Comparison of ENCODE assay signal across 22 cellular contexts in genomic region chr2:238294046-238294392, GRCh38. TPM values are rescaled to one million over a fixed set of nuclear protein-coding genes. Genes with fewer than 3 reads are reported as not detected.
A peak's percentile ranks its signal among the peaks of the same experiment; 100 is the strongest.
DNase-seq lines count a peak whose midpoint lies in the region; ATAC-seq, FAIRE-seq and TF ChIP-seq lines count a peak whose summit lies in the region.
"Had no signal": no experiment of that assay in that cellular context is flagged by ENCODE, and none has a peak within 500 bp of the region (broad histone marks: within the 10 kb centered on the region; RNA-seq: fewer than 3 reads in every experiment).

No MANE protein-coding gene starts in this region.

- no peaks in the 10 kb centered on the region for H3K9me2 ChIP-seq in MM.1S (replicated peaks; ENCODE audit: insufficient read depth, low read length)

- H3K27ac Mint-ChIP-seq in activated naive CD8-positive, alpha-beta T cell treated with anti-CD3 and anti-CD28 coated beads for 36 hours, result no peak overlapping the region
- H3K27ac Mint-ChIP-seq: CD4-positive, alpha-beta T cell had no signal

- H3K9me3 Mint-ChIP-seq in activated naive CD8-positive, alpha-beta T cell treated with anti-CD3 and anti-CD28 coated beads for 36 hours, result no peaks in the 10 kb centered on the region
- H3K9me3 Mint-ChIP-seq: CD4-positive, alpha-beta T cell had no signal

- H3K4me1 ChIP-seq in A549, result peaks cover 45% of the 10 kb centered on the region
- H3K4me1 ChIP-seq in HepG2 (ENCODE audit: insufficient read depth, low read length), result peaks cover 68% of the 10 kb centered on the region
- peaks cover 21 to 50% (median 45%) of the 10 kb centered on the region in 4 donors for H3K4me1 ChIP-seq in stomach
- H3K4me1 ChIP-seq in MM.1S (ENCODE audit: low read length), result no peaks in the 10 kb centered on the region

- H3K79me2 ChIP-seq in HepG2 (ENCODE audit: insufficient read depth, low read length) (no peaks in the 10 kb centered on the region), MM.1S (ENCODE audit: low read length) (no peaks in the 10 kb centered on the region)

- H3K36me3 ChIP-seq in HepG2 (replicated peaks in 1 of 2; ENCODE audit: control insufficient read depth in 1 of 2, insufficient read depth in 2 of 2, low read length in 2 of 2), result no peaks in the 10 kb centered on the region
- H3K36me3 ChIP-seq in stomach, result no peaks in the 10 kb centered on the region
- no peaks in the 10 kb centered on the region for H3K36me3 ChIP-seq in MM.1S (replicated peaks; ENCODE audit: insufficient read depth, low read length)
- H3K36me3 ChIP-seq: BLaER1 treated with 17β-estradiol and CSF1 and Interleukin-3, amounts not matched to agents 10 nM and 100 nM; SJCRH30 had no signal

- H3F3A ChIP-seq in MM.1S (ENCODE audit: insufficient read depth, low read length), result 0 out of 2 replicates have a peak, but pooled peaks cover 4% of the 10 kb centered on the region

- H3K9ac ChIP-seq in HepG2 (ENCODE audit: insufficient read depth, low read depth, low read length) (peak overlapping the region; percentile 10; the same call in 1 of the 2 replicates), MM.1S (ENCODE audit: low read length) (no peak overlapping the region)
- H3K9ac ChIP-seq: BLaER1 treated with 17β-estradiol and CSF1 and Interleukin-3, amounts not matched to agents 10 nM and 100 nM had no signal

- in situ Hi-C loops in HepG2 (cut with HindIII; ENCODE audit: extremely low pct_ligation_motif_present, low pct_unique_long_range_greater_than_20kb), result no loop called here

- H3K4me3 Mint-ChIP-seq in activated naive CD8-positive, alpha-beta T cell treated with anti-CD3 and anti-CD28 coated beads for 36 hours, result no peak overlapping the region
- H3K4me3 Mint-ChIP-seq: CD4-positive, alpha-beta T cell had no signal

- peak overlapping the region; percentile 31 to 61; a peak in 5 of 6 replicates for H3K27ac ChIP-seq in A549
- no peak overlapping the region for H3K27ac ChIP-seq in HepG2 (ENCODE audit: extremely low read length, insufficient read depth, low read length)
- H3K27ac ChIP-seq in stomach, result peak overlapping the region; percentile 50 to 76 (median 72)
- H3K27ac ChIP-seq in MM.1S (ENCODE audit: low read length), result no peak overlapping the region
- H3K27ac ChIP-seq: BLaER1 treated with 17β-estradiol and CSF1 and Interleukin-3, amounts not matched to agents 10 nM and 100 nM; HL-60; SJCRH30 had no signal

- H3K9me3 ChIP-seq in A549, result no peaks in the 10 kb centered on the region
- no peaks in the 10 kb centered on the region for H3K9me3 ChIP-seq in HepG2 (ENCODE audit: low read length)
- no peaks in the 10 kb centered on the region for H3K9me3 ChIP-seq in stomach
- H3K9me3 ChIP-seq in MM.1S (replicated peaks; ENCODE audit: insufficient read depth, low read length), result no peaks in the 10 kb centered on the region
- H3K9me3 ChIP-seq: BLaER1 treated with 17β-estradiol and CSF1 and Interleukin-3, amounts not matched to agents 10 nM and 100 nM; SJCRH30 had no signal

- TF ChIP-seq RAD21 in A549 (conservative IDR thresholded peaks at IDR 0.05 in 1 of 2, IDR thresholded peaks at IDR 0.05 in 1 of 2), result no peak
- TF ChIP-seq RAD21 in HepG2 (CRISPR knock-in tag; IDR thresholded peaks at IDR 0.05), result no peak

- no peaks in the 10 kb centered on the region for H3K36me3 Mint-ChIP-seq in activated naive CD8-positive, alpha-beta T cell treated with anti-CD3 and anti-CD28 coated beads for 36 hours

- intact Hi-C loops in HepG2 (cut with micrococcal nuclease; ENCODE audit: unreplicated experiment) (no loop called here), stomach (cut with DNase I; ENCODE audit: low total_unique reads) (no loop called here)

- FAIRE-seq in A549 (lab: Jason Lieb, UNC), result no peak
- no peak for FAIRE-seq in HepG2 (lab: Jason Lieb, UNC)
- FAIRE-seq: A204.1, GM18507 had no signal

- 92% methylated on average over 7 of the region's 9 CpGs for WGBS in A549 (ENCODE audit: missing lambda C conversion rate)
- WGBS in HepG2 (ENCODE audit: low lambda C conversion rate), result 64% methylated on average over 8 of the region's 9 CpGs
- WGBS in stomach, 5 donors, result 76 to 92% (median 88%) methylated on average over 4 to 9 of the region's 9 CpGs

- CTCF ChIA-PET in A549 (lab: Yijun Ruan, JAX), result interaction anchor here (0.7 to 2.7 kb wide), 4 partner anchors 10 to 39 kb away, joined by 3 to 13 read pairs (median 4); no protein-coding TSS in a partner anchor
- CTCF ChIA-PET in HepG2 (lab: Yijun Ruan, JAX; ENCODE audit: low intra/inter-chr PET ratio, low total read pairs), result no interaction called here

- no peak overlapping the region for H2AFZ ChIP-seq in HepG2 (ENCODE audit: low read length)
- H2AFZ ChIP-seq in MM.1S (ENCODE audit: low read length), result no peak overlapping the region

- H4K20me1 ChIP-seq in HepG2 (ENCODE audit: insufficient read depth, low read length) (no peaks in the 10 kb centered on the region), MM.1S (ENCODE audit: insufficient read depth, low read length) (no peaks in the 10 kb centered on the region)
- H4K20me1 ChIP-seq: BLaER1 treated with 17β-estradiol and CSF1 and Interleukin-3, amounts not matched to agents 10 nM and 100 nM had no signal

- no peak for TF ChIP-seq CTCF in A549 (IDR thresholded peaks at IDR 0.05)
- TF ChIP-seq CTCF in HepG2 (CRISPR knock-in tag; IDR thresholded peaks at IDR 0.05), result no peak
- TF ChIP-seq CTCF in omental fat pad (IDR thresholded peaks at IDR 0.05), result no peak
- TF ChIP-seq CTCF in stomach (IDR thresholded peaks at IDR 0.05), result no peak
- no peak for TF ChIP-seq CTCF in MM.1S (IDR thresholded peaks at IDR 0.05; ENCODE audit: low read length)

- ATAC-seq in A549 (no peak), HepG2 (no peak), omental fat pad (ENCODE audit: low FRiP score) (no peak)
- ATAC-seq: HCT116, PC-3 had no signal

- BruUV-seq in HepG2 (replicated peaks; lab: Mats Ljungman, UMichigan), result no TSS peak

- H3K4me3 ChIP-seq in A549 (no peak overlapping the region), HepG2 (replicated peaks in 1 of 3; ENCODE audit: insufficient read depth in 1 of 3, low read depth in 2 of 3, low read length in 3 of 3) (peak overlapping the region in 1 of 3 experiments; percentile 56; a peak in 1 of 6 replicates), stomach (no peak overlapping the region), MM.1S (ENCODE audit: low read length) (no peak overlapping the region)
- H3K4me3 ChIP-seq: BLaER1 treated with 17β-estradiol and CSF1 and Interleukin-3, amounts not matched to agents 10 nM and 100 nM; SJCRH30 had no signal

- no peak for DNase-seq in A549 (ENCODE audit: low read depth in 1 of 2, low spot score in 1 of 2)
- no peak for DNase-seq in HepG2 (ENCODE audit: low spot score)
- DNase-seq in omental fat pad (ENCODE audit: low spot score), result peak; percentile 12
- DNase-seq in stomach, result no peak
- DNase-seq in activated naive CD8-positive, alpha-beta T cell treated with anti-CD3 and anti-CD28 coated beads for 36 hours, result no peak
- DNase-seq in NOMO-1 (lab: John Stamatoyannopoulos, UW; ENCODE audit: unreplicated experiment in 2 of 2), result no peak
- no peak for DNase-seq in MM.1S
- DNase-seq: AML-193; CD4-positive, alpha-beta T cell; COR-L47; NCI-H1092; NCI-H1417 treated with DMSO at 0.1 percent for 48 hours; NCI-H1694 treated with DMSO at 0.1 percent for 48 hours; NCI-H524; NCI-H774; PC-3; SJCRH30 had no signal

- H3K4me2 ChIP-seq in A549, result no peak overlapping the region
- peak overlapping the region; percentile 84 for H3K4me2 ChIP-seq in HepG2 (ENCODE audit: low read depth, low read length)
- no peak overlapping the region for H3K4me2 ChIP-seq in MM.1S (ENCODE audit: low read depth, low read length)
- H3K4me2 ChIP-seq: BLaER1 treated with 17β-estradiol and CSF1 and Interleukin-3, amounts not matched to agents 10 nM and 100 nM had no signal

- TF ChIP-seq POLR2A in A549 (IDR thresholded peaks at IDR 0.05; ENCODE audit: low read length) (no peak), HepG2 (IDR thresholded peaks at IDR 0.05; ENCODE audit: insufficient read depth in 1 of 2, low read depth in 2 of 2, low read length in 2 of 2) (no peak), stomach (IDR thresholded peaks at IDR 0.05) (no peak)

- peaks cover 12% of the 10 kb centered on the region for H3K4me1 Mint-ChIP-seq in activated naive CD8-positive, alpha-beta T cell treated with anti-CD3 and anti-CD28 coated beads for 36 hours

- TF ChIP-seq EP300 in A549 (IDR thresholded peaks at IDR 0.05) (no peak), HepG2 (IDR thresholded peaks at IDR 0.05; ENCODE audit: low read depth in 2 of 2, low read length in 2 of 2) (no peak), HepG2 (CRISPR knock-in tag; IDR thresholded peaks at IDR 0.05; ENCODE audit: borderline replicate concordance) (no peak), stomach (IDR thresholded peaks at IDR 0.05) (no peak)

- no peaks in the 10 kb centered on the region for H3K27me3 Mint-ChIP-seq in activated naive CD8-positive, alpha-beta T cell treated with anti-CD3 and anti-CD28 coated beads for 36 hours

- H3K27me3 ChIP-seq in HepG2 (ENCODE audit: control insufficient read depth in 1 of 2, insufficient read depth in 2 of 2, low read length in 2 of 2), result no peaks in the 10 kb centered on the region
- peaks cover 0 to 7% (median 0%) of the 10 kb centered on the region in 3 donors for H3K27me3 ChIP-seq in stomach
- H3K27me3 ChIP-seq in MM.1S (replicated peaks; ENCODE audit: insufficient read depth, low read length), result no peaks in the 10 kb centered on the region
- H3K27me3 ChIP-seq: BLaER1 treated with 17β-estradiol and CSF1 and Interleukin-3, amounts not matched to agents 10 nM and 100 nM had no signal

- POLR2A ChIA-PET in A549 (lab: Yijun Ruan, JAX), result no interaction called here
- POLR2A ChIA-PET in HepG2 (lab: Yijun Ruan, JAX), result interaction anchor here (0.9 to 1.8 kb wide), 5 partner anchors 9 to 50 kb away, joined by 3 to 18 read pairs (median 6); no protein-coding TSS in a partner anchor

RNA-seq across cellular contexts. Expression of gene PER2, which starts 5.6 kb away (rescaled TPM):
- polyA plus RNA-seq in A549 (2011; rRNA removed), result 8.5 and 14.4 TPM in 2 replicates
- polyA plus RNA-seq in A549 (2012; cell fraction: cytosol; rRNA removed), result 3.6 and 4.8 TPM in 2 replicates
- 13.6 and 17.0 TPM in 2 replicates for polyA plus RNA-seq in A549 (2012; cell fraction: nucleus; rRNA removed)
- 3.4 to 4.2 TPM (median 3.6 TPM) in 3 replicates for polyA plus RNA-seq in A549 (2017; fragmentation: RNase III; extraction: RNeasy Plus Mini Kit Qiagen cat#74134 plus additional on column Dnase treatment)
- 48.9 and 52.8 TPM in 2 replicates for polyA minus RNA-seq in A549 (2011; rRNA and poly(A)+ RNA removed)
- total RNA-seq in HepG2 (2016; rRNA removed; fragmentation: Illumina TruSeq; extraction: Trizol), result 6.8 and 9.4 TPM in 2 replicates
- 21.5 and 22.6 TPM in 2 replicates for total RNA-seq in HepG2 (2016; cell fraction: cytosol; rRNA removed; fragmentation: Illumina TruSeq; extraction: Trizol; ENCODE audit: low read depth)
- 5.4 and 8.6 TPM in 2 replicates for total RNA-seq in HepG2 (2016; cell fraction: insoluble cytoplasmic fraction; rRNA removed; fragmentation: Illumina TruSeq; extraction: Trizol)
- 9.6 TPM in 2 replicates for total RNA-seq in HepG2 (2016; cell fraction: membrane; rRNA removed; fragmentation: Illumina TruSeq; extraction: Trizol)
- 9.6 and 11.5 TPM in 2 replicates for total RNA-seq in HepG2 (2016; cell fraction: nucleus; rRNA removed; fragmentation: Illumina TruSeq; extraction: Trizol)
- polyA plus RNA-seq in HepG2 (2011; rRNA removed), result 5.1 TPM in 2 replicates
- polyA plus RNA-seq in HepG2 (2011; cell fraction: cytosol; rRNA removed), result 2.3 and 2.9 TPM in 2 replicates
- 12.7 and 15.5 TPM in 2 replicates for polyA plus RNA-seq in HepG2 (2011; cell fraction: nucleus; rRNA removed)
- polyA plus RNA-seq in HepG2 (2012), result 7.2 and 7.6 TPM in 2 replicates
- 0.31 and 0.44 TPM in 2 replicates for polyA plus RNA-seq in HepG2 (2016; cell fraction: cytosol; fragmentation: Illumina TruSeq; extraction: Trizol; ENCODE audit: low read depth)
- polyA plus RNA-seq in HepG2 (2016; cell fraction: insoluble cytoplasmic fraction; fragmentation: Illumina TruSeq; extraction: Trizol; ENCODE audit: low read depth), result 5.0 and 6.1 TPM in 2 replicates
- 1.3 and 1.5 TPM in 2 replicates for polyA plus RNA-seq in HepG2 (2016; cell fraction: membrane; fragmentation: Illumina TruSeq; extraction: Trizol; ENCODE audit: low read depth)
- 18.1 and 18.4 TPM in 2 replicates for polyA plus RNA-seq in HepG2 (2016; cell fraction: nucleus; fragmentation: Illumina TruSeq; extraction: Trizol; ENCODE audit: insufficient read depth, low read depth)
- 8.0 and 20.0 TPM in 2 replicates for polyA minus RNA-seq in HepG2 (2011; rRNA and poly(A)+ RNA removed; ENCODE audit: low replicate concordance)
- polyA minus RNA-seq in HepG2 (2011; cell fraction: cytosol; rRNA and poly(A)+ RNA removed), result 6.6 and 9.5 TPM in 2 replicates
- polyA minus RNA-seq in HepG2 (2011; cell fraction: nucleus; rRNA and poly(A)+ RNA removed), result 40.7 and 48.7 TPM in 2 replicates
- 10 to 100 TPM in 3 of 4 donors, 1 to 10 TPM in 1; 5.3 to 36.4 (median 15.4) TPM for total RNA-seq in omental fat pad
- 100 to 1,000 TPM in 1 of 5 donors, 10 to 100 TPM in 4; 20.9 to 188 (median 40.8) TPM for total RNA-seq in stomach
- 1 to 10 TPM; 4.4 to 9.8 (median 7.3) TPM for polyA plus RNA-seq in stomach
- 10 to 100 TPM; 15.3 to 17.5 TPM for total RNA-seq in activated naive CD8-positive, alpha-beta T cell treated with anti-CD3 and anti-CD28 coated beads for 36 hours

RNA-seq across cellular contexts. Expression of gene TRAF3IP1, which starts 26.3 kb away (rescaled TPM):
- polyA plus RNA-seq in A549 (2011; rRNA removed) (10.6 and 10.9 TPM in 2 replicates), A549 (2017; fragmentation: RNase III; extraction: RNeasy Plus Mini Kit Qiagen cat#74134 plus additional on column Dnase treatment) (19.1 to 20.2 TPM (median 19.2 TPM) in 3 replicates), HepG2 (2011; rRNA removed) (4.1 and 5.0 TPM in 2 replicates), stomach (10 to 100 TPM in 2 of 3 donors, 1 to 10 TPM in 1; 4.4 to 20.6 (median 10.8) TPM)
- polyA plus RNA-seq in A549 (2012; cell fraction: cytosol; rRNA removed), result 10.9 and 12.1 TPM in 2 replicates
- polyA plus RNA-seq in A549 (2012; cell fraction: nucleus; rRNA removed), result 9.5 and 9.6 TPM in 2 replicates
- polyA minus RNA-seq in A549 (2011; rRNA and poly(A)+ RNA removed), result 8.8 and 12.3 TPM in 2 replicates
- total RNA-seq in HepG2 (2016; rRNA removed; fragmentation: Illumina TruSeq; extraction: Trizol) (12.9 TPM in 2 replicates), omental fat pad (10 to 100 TPM in 3 of 4 donors, 1 to 10 TPM in 1; 8.4 to 15.9 (median 12.5) TPM), stomach (10 to 100 TPM in 3 of 5 donors, 1 to 10 TPM in 1, under 1 TPM in 1; 0.58 to 21.1 (median 10.7) TPM)
- 11.5 and 11.7 TPM in 2 replicates for total RNA-seq in HepG2 (2016; cell fraction: cytosol; rRNA removed; fragmentation: Illumina TruSeq; extraction: Trizol; ENCODE audit: low read depth)
- total RNA-seq in HepG2 (2016; cell fraction: insoluble cytoplasmic fraction; rRNA removed; fragmentation: Illumina TruSeq; extraction: Trizol), result 12.5 and 15.2 TPM in 2 replicates
- total RNA-seq in HepG2 (2016; cell fraction: membrane; rRNA removed; fragmentation: Illumina TruSeq; extraction: Trizol), result 8.5 and 9.1 TPM in 2 replicates
- 6.5 and 10.2 TPM in 2 replicates for total RNA-seq in HepG2 (2016; cell fraction: nucleus; rRNA removed; fragmentation: Illumina TruSeq; extraction: Trizol)
- 2.7 and 3.7 TPM in 2 replicates for polyA plus RNA-seq in HepG2 (2011; cell fraction: cytosol; rRNA removed)
- polyA plus RNA-seq in HepG2 (2011; cell fraction: nucleus; rRNA removed), result 4.1 and 4.3 TPM in 2 replicates
- 7.5 and 8.6 TPM in 2 replicates for polyA plus RNA-seq in HepG2 (2012)
- polyA plus RNA-seq in HepG2 (2016; cell fraction: cytosol; fragmentation: Illumina TruSeq; extraction: Trizol; ENCODE audit: low read depth), result 1.2 and 1.5 TPM in 2 replicates
- 16.1 and 18.0 TPM in 2 replicates for polyA plus RNA-seq in HepG2 (2016; cell fraction: insoluble cytoplasmic fraction; fragmentation: Illumina TruSeq; extraction: Trizol; ENCODE audit: low read depth)
- polyA plus RNA-seq in HepG2 (2016; cell fraction: membrane; fragmentation: Illumina TruSeq; extraction: Trizol; ENCODE audit: low read depth), result 4.0 and 4.6 TPM in 2 replicates
- polyA plus RNA-seq in HepG2 (2016; cell fraction: nucleus; fragmentation: Illumina TruSeq; extraction: Trizol; ENCODE audit: insufficient read depth, low read depth), result 17.1 and 17.8 TPM in 2 replicates
- polyA minus RNA-seq in HepG2 (2011; rRNA and poly(A)+ RNA removed; ENCODE audit: low replicate concordance), result 3.0 and 4.5 TPM in 2 replicates
- polyA minus RNA-seq in HepG2 (2011; cell fraction: cytosol; rRNA and poly(A)+ RNA removed), result 2.3 and 3.6 TPM in 2 replicates
- 2.7 and 3.7 TPM in 2 replicates for polyA minus RNA-seq in HepG2 (2011; cell fraction: nucleus; rRNA and poly(A)+ RNA removed)
- 10 to 100 TPM in 1 of 2 experiments, 1 to 10 TPM in 1; 8.4 to 11.0 TPM for total RNA-seq in activated naive CD8-positive, alpha-beta T cell treated with anti-CD3 and anti-CD28 coated beads for 36 hours

RNA-seq across cellular contexts. Expression of gene HES6, which starts 54.2 kb away (rescaled TPM):
- 5.2 and 5.4 TPM in 2 replicates for polyA plus RNA-seq in A549 (2011; rRNA removed)
- 12.4 and 18.3 TPM in 2 replicates for polyA plus RNA-seq in A549 (2012; cell fraction: cytosol; rRNA removed)
- 32.5 and 39.1 TPM in 2 replicates for polyA plus RNA-seq in A549 (2012; cell fraction: nucleus; rRNA removed)
- polyA plus RNA-seq in A549 (2017; fragmentation: RNase III; extraction: RNeasy Plus Mini Kit Qiagen cat#74134 plus additional on column Dnase treatment), result 6.1 to 7.5 TPM (median 7.3 TPM) in 3 replicates
- 1.0 and 1.7 TPM in 2 replicates for polyA minus RNA-seq in A549 (2011; rRNA and poly(A)+ RNA removed)
- 59.0 and 82.8 TPM in 2 replicates for total RNA-seq in HepG2 (2016; rRNA removed; fragmentation: Illumina TruSeq; extraction: Trizol)
- 147 and 163 TPM in 2 replicates for total RNA-seq in HepG2 (2016; cell fraction: cytosol; rRNA removed; fragmentation: Illumina TruSeq; extraction: Trizol; ENCODE audit: low read depth)
- 53.8 and 85.2 TPM in 2 replicates for total RNA-seq in HepG2 (2016; cell fraction: insoluble cytoplasmic fraction; rRNA removed; fragmentation: Illumina TruSeq; extraction: Trizol)
- total RNA-seq in HepG2 (2016; cell fraction: membrane; rRNA removed; fragmentation: Illumina TruSeq; extraction: Trizol), result 185 and 209 TPM in 2 replicates
- total RNA-seq in HepG2 (2016; cell fraction: nucleus; rRNA removed; fragmentation: Illumina TruSeq; extraction: Trizol), result 38.9 and 45.1 TPM in 2 replicates
- 19.5 and 25.3 TPM in 2 replicates for polyA plus RNA-seq in HepG2 (2011; rRNA removed)
- polyA plus RNA-seq in HepG2 (2011; cell fraction: cytosol; rRNA removed), result 16.3 and 30.2 TPM in 2 replicates
- 53.7 and 55.3 TPM in 2 replicates for polyA plus RNA-seq in HepG2 (2011; cell fraction: nucleus; rRNA removed)
- polyA plus RNA-seq in HepG2 (2012), result 15.6 and 22.1 TPM in 2 replicates
- polyA plus RNA-seq in HepG2 (2016; cell fraction: cytosol; fragmentation: Illumina TruSeq; extraction: Trizol; ENCODE audit: low read depth), result 142 and 160 TPM in 2 replicates
- 56.0 and 58.7 TPM in 2 replicates for polyA plus RNA-seq in HepG2 (2016; cell fraction: insoluble cytoplasmic fraction; fragmentation: Illumina TruSeq; extraction: Trizol; ENCODE audit: low read depth)
- 144 and 147 TPM in 2 replicates for polyA plus RNA-seq in HepG2 (2016; cell fraction: membrane; fragmentation: Illumina TruSeq; extraction: Trizol; ENCODE audit: low read depth)
- 73.3 and 84.5 TPM in 2 replicates for polyA plus RNA-seq in HepG2 (2016; cell fraction: nucleus; fragmentation: Illumina TruSeq; extraction: Trizol; ENCODE audit: insufficient read depth, low read depth)
- polyA minus RNA-seq in HepG2 (2011; rRNA and poly(A)+ RNA removed; ENCODE audit: low replicate concordance), result 0.30 and 12.1 TPM in 2 replicates
- 10.4 and 11.7 TPM in 2 replicates for polyA minus RNA-seq in HepG2 (2011; cell fraction: cytosol; rRNA and poly(A)+ RNA removed)
- 3.1 and 4.4 TPM in 2 replicates for polyA minus RNA-seq in HepG2 (2011; cell fraction: nucleus; rRNA and poly(A)+ RNA removed)
- total RNA-seq in omental fat pad, result 1 to 10 TPM; 5.3 to 9.1 (median 5.6) TPM
- total RNA-seq in stomach, result 100 to 1,000 TPM in 1 of 5 donors, 10 to 100 TPM in 1, 1 to 10 TPM in 2, not detected in 1; 6.7 to 222 (median 45.5) TPM
- polyA plus RNA-seq in stomach, result 10 to 100 TPM; 10.8 to 20.0 (median 17.0) TPM
- 1 to 10 TPM; 3.5 to 4.0 TPM for total RNA-seq in activated naive CD8-positive, alpha-beta T cell treated with anti-CD3 and anti-CD28 coated beads for 36 hours

Comparison
In these comparisons a context has a peak if more than half of its experiments do, and no peak if none do; other contexts are left out.
1. H3K27ac ChIP-seq: peak in A549 (2 of 2) and stomach (5 of 5); none in HepG2 (single experiment) and MM.1S (single experiment).
2. Of the 38 proteins assayed by ChIP-seq in both HepG2 and A549: peak only in HepG2: ESRRA; only in A549: none; in both: none; in neither: 37.